18 cellular contexts compared by ENCODE assay signal in genomic region chr7:128356546-128357365, GRCh38. TPM values are rescaled to one million over a fixed set of nuclear protein-coding genes. Genes with fewer than 3 reads are reported as not detected.
"Had no signal": no experiment of that assay in that cellular context is flagged by ENCODE, and none has a peak within 500 bp of the region (broad histone marks: within the 10 kb centered on the region; RNA-seq: fewer than 3 reads in every experiment).

No MANE protein-coding gene starts in this region.

- H3K4me3 ChIP-seq: dorsolateral prefrontal cortex, pancreas, skin epidermis, uterus had no signal

- DNase-seq: activated effector memory CD4-positive, alpha-beta T cell treated with anti-CD3 and anti-CD28 coated beads, Interleukin-2, amount 50 U/mL, for 16 hours; activated T-cell treated with anti-CD3 and anti-CD28 coated beads, Interleukin-2, amount 50 U/mL, for 1 hour; brain microvascular endothelial cell; dorsolateral prefrontal cortex; glutamatergic neuron; mammary epithelial cell; T-helper 2 cell; uterus had no signal

- H3K27ac Mint-ChIP-seq: activated naive CD8-positive, alpha-beta T cell; natural killer cell treated with Interleukin-12 subunit alpha and Interleukin-12 subunit beta and Interleukin-15 and Interleukin-18, amount 100 ng/mL, for 72 hours had no signal

- H3K36me3 ChIP-seq: brain microvascular endothelial cell, pancreas, uterus had no signal

- H3K36me3 Mint-ChIP-seq: activated naive CD8-positive, alpha-beta T cell; natural killer cell treated with Interleukin-12 subunit alpha and Interleukin-12 subunit beta and Interleukin-15 and Interleukin-18, amount 100 ng/mL, for 72 hours had no signal

- ATAC-seq: activated CD4-positive, CD25-positive, alpha-beta regulatory T cell treated with anti-CD3 and anti-CD28 coated beads, Interleukin-2, amount 50 U/mL, for 24 hours; esophagus mucosa; left lobe of liver; natural killer cell treated with Interleukin-12 subunit alpha and Interleukin-12 subunit beta and Interleukin-15 and Interleukin-18, amount 100 ng/mL, for 72 hours; pancreas had no signal

- H3K4me1 ChIP-seq: pancreas had no signal

- H3K27ac ChIP-seq: brain microvascular endothelial cell, dorsolateral prefrontal cortex, pancreas, skin epidermis, uterus had no signal

- H3K4me3 Mint-ChIP-seq: activated naive CD8-positive, alpha-beta T cell; natural killer cell treated with Interleukin-12 subunit alpha and Interleukin-12 subunit beta and Interleukin-15 and Interleukin-18, amount 100 ng/mL, for 72 hours had no signal

- H3K27me3 ChIP-seq: pancreas had no signal

- H3K9me3 ChIP-seq: pancreas, uterus had no signal

- FAIRE-seq: endometrium, pancreas, TTC549 had no signal

- H3K9me3 Mint-ChIP-seq: natural killer cell treated with Interleukin-12 subunit alpha and Interleukin-12 subunit beta and Interleukin-15 and Interleukin-18, amount 100 ng/mL, for 72 hours had no signal

RNA-seq across cellular contexts. Expression of gene PRRT4, which starts 4.7 kb away (rescaled TPM):
- total RNA-seq: left lobe of liver; natural killer cell treated with Interleukin-12 subunit alpha and Interleukin-12 subunit beta and Interleukin-15 and Interleukin-18, amount 100 ng/mL, for 72 hours; renal cortical epithelial cell had no signal
